Comparison of ENCODE assay signal across 10 cellular contexts in the genomic region with DNA sequence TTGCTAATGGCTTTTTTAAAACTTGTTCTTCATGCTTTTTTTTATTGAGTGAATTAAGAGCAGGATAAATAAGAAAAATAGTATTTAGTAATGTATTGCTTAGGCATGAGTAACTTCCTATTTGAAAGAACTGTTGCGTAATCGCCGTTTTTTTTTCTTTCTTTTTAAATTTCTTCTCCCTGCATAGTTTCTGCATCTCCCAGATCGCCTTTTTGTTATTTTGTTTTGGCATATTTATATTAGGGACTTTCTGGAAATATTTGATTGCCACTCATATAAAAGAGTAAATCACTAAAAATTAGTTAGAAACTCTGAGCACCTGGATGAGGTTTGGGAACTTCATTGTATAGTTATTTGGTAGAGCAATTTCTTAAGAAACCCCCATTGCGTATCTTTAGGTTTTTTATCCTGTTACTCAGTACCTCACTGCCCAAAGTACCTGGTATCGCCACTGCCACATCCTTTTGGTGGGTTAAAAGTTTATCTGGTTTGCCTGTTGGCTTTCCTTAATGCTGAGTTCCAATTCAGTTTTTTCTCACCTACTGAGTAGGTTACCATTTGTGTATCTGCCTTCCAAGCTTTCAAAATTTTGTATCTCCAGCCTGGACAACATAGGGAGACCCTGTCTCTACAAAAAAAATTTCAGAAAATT. TPM values are rescaled to one million over a fixed set of nuclear protein-coding genes. Genes with fewer than 3 reads are reported as not detected.
DNase-seq lines count a peak whose midpoint lies in the region; FAIRE-seq and TF ChIP-seq lines count a peak whose summit lies in the region.
"Had no signal": no experiment of that assay in that cellular context is flagged by ENCODE, and none has a peak within 500 bp of the region (broad histone marks: within the 10 kb centered on the region; RNA-seq: fewer than 3 reads in every experiment).

No MANE protein-coding gene starts in this region.

- no peak for FAIRE-seq in bronchial epithelial cell (lab: Jason Lieb, UNC)

- H3K4me1 ChIP-seq in BLaER1 treated with 17β-estradiol and CSF1 and Interleukin-3, amounts not matched to agents 10 nM and 100 nM: peaks cover 0 to 60% (median 43%) of the 10 kb centered on the region in 10 experiments; a peak in 16 of 20 replicates

- H3K9ac ChIP-seq in BLaER1 treated with 17β-estradiol and CSF1 and Interleukin-3, amounts not matched to agents 10 nM and 100 nM: peak overlapping the region in 2 of 11 experiments; percentile 27 to 44; a peak in 2 of 22 replicates

- no peaks in the 10 kb centered on the region for H3K27me3 Mint-ChIP-seq in progenitor cell of endocrine pancreas

- peaks cover 42 to 98% (median 90%) of the 10 kb centered on the region in 11 experiments for H3K36me3 ChIP-seq in BLaER1 treated with 17β-estradiol and CSF1 and Interleukin-3, amounts not matched to agents 10 nM and 100 nM
- H3K36me3 ChIP-seq in bronchial epithelial cell (ENCODE audit: control insufficient read depth, insufficient read depth, low read length) (peaks cover 1% of the 10 kb centered on the region), MG63 (peaks cover 14% of the 10 kb centered on the region)

- TF ChIP-seq CTCF in bronchial epithelial cell (IDR thresholded peaks at IDR 0.05; ENCODE audit: insufficient read depth, low read length, severe bottlenecking): no peak
- no peak for TF ChIP-seq CTCF in progenitor cell of endocrine pancreas (IDR thresholded peaks at IDR 0.05; ENCODE audit: unreplicated experiment)

- peak; percentile 55 for DNase-seq in KG1 (lab: John Stamatoyannopoulos, UW)
- peak; percentile 77 for DNase-seq in bronchial epithelial cell (ENCODE audit: low read depth)
- DNase-seq in lung microvascular endothelial cell (ENCODE audit: low read depth in 2 of 2): peak; percentile 51 to 70
- no peak for DNase-seq in progenitor cell of endocrine pancreas (ENCODE audit: low spot score, unreplicated experiment)
- no peak for DNase-seq in MG63
- DNase-seq in stimulated activated CD4-positive, alpha-beta T cell treated with anti-CD3 and anti-CD28 coated beads, Interleukin-4, amount 100 ng/mL, for 24 hours: no peak
- no peak for DNase-seq in anterior cingulate cortex (lab: John Stamatoyannopoulos, UW)
- DNase-seq: GOT3, head of caudate nucleus had no signal

- peak overlapping the region in 6 of 11 experiments; percentile 8 to 84 (median 71); a peak in 11 of 22 replicates for H3K4me2 ChIP-seq in BLaER1 treated with 17β-estradiol and CSF1 and Interleukin-3, amounts not matched to agents 10 nM and 100 nM

- no peaks in the 10 kb centered on the region for H3K27me3 ChIP-seq in BLaER1 treated with 17β-estradiol and CSF1 and Interleukin-3, amounts not matched to agents 10 nM and 100 nM
- H3K27me3 ChIP-seq in bronchial epithelial cell (ENCODE audit: control insufficient read depth, insufficient read depth, low read length) (no peaks in the 10 kb centered on the region), MG63 (no peaks in the 10 kb centered on the region)

- no peaks in the 10 kb centered on the region for H4K20me1 ChIP-seq in BLaER1 treated with 17β-estradiol and CSF1 and Interleukin-3, amounts not matched to agents 10 nM and 100 nM

- peak overlapping the region in 5 of 10 experiments; percentile 3 to 39 (median 10); a peak in 6 of 20 replicates for H3K4me3 ChIP-seq in BLaER1 treated with 17β-estradiol and CSF1 and Interleukin-3, amounts not matched to agents 10 nM and 100 nM
- H3K4me3 ChIP-seq in bronchial epithelial cell (ENCODE audit: low read depth, low read length) (no peak overlapping the region), MG63 (no peak overlapping the region)

- H3K4me3 Mint-ChIP-seq in progenitor cell of endocrine pancreas (ENCODE audit: low read depth): no peak overlapping the region

- peaks cover 38 to 63% (median 52%) of the 10 kb centered on the region in 11 experiments for H3K9me3 ChIP-seq in BLaER1 treated with 17β-estradiol and CSF1 and Interleukin-3, amounts not matched to agents 10 nM and 100 nM (replicated peaks in 1 of 11)
- peaks cover 16% of the 10 kb centered on the region for H3K9me3 ChIP-seq in MG63

- peaks cover 8% of the 10 kb centered on the region for H3K36me3 Mint-ChIP-seq in progenitor cell of endocrine pancreas (ENCODE audit: insufficient read depth)

- peak overlapping the region in 10 of 11 experiments; percentile 11 to 74 (median 36); a peak in 15 of 22 replicates for H3K27ac ChIP-seq in BLaER1 treated with 17β-estradiol and CSF1 and Interleukin-3, amounts not matched to agents 10 nM and 100 nM

- peaks cover 21% of the 10 kb centered on the region for H3K4me1 Mint-ChIP-seq in progenitor cell of endocrine pancreas (ENCODE audit: low read depth)

- H3K9me3 Mint-ChIP-seq in progenitor cell of endocrine pancreas (ENCODE audit: low read depth): peaks cover 16% of the 10 kb centered on the region

- no peak overlapping the region for H3K27ac Mint-ChIP-seq in progenitor cell of endocrine pancreas

RNA-seq across cellular contexts. Expression of a gene that starts 36.2 kb away (rescaled TPM):
- total RNA-seq in bronchial epithelial cell (5.8 and 24.5 TPM in 2 replicates), lung microvascular endothelial cell (19.6 and 25.6 TPM in 2 replicates), progenitor cell of endocrine pancreas (27.2 and 27.7 TPM in 2 replicates)
- not detected in 2 replicates for total RNA-seq in MG63 (2014; rRNA removed; shearing (Covaris generic); ENCODE audit: low replicate concordance)

Comparison
In these comparisons a context has a peak if more than half of its experiments do, and no peak if none do; other contexts are left out.
1. DNase-seq: peak in KG1 (single experiment), bronchial epithelial cell (single experiment) and lung microvascular endothelial cell (2 of 2); none in progenitor cell of endocrine pancreas (single experiment), MG63 (single experiment), stimulated activated CD4-positive, alpha-beta T cell treated with anti-CD3 and anti-CD28 coated beads, Interleukin-4, amount 100 ng/mL, for 24 hours (single experiment) and anterior cingulate cortex (0 of 58).